7 cellular contexts compared by ENCODE assay signal in the genomic region with DNA sequence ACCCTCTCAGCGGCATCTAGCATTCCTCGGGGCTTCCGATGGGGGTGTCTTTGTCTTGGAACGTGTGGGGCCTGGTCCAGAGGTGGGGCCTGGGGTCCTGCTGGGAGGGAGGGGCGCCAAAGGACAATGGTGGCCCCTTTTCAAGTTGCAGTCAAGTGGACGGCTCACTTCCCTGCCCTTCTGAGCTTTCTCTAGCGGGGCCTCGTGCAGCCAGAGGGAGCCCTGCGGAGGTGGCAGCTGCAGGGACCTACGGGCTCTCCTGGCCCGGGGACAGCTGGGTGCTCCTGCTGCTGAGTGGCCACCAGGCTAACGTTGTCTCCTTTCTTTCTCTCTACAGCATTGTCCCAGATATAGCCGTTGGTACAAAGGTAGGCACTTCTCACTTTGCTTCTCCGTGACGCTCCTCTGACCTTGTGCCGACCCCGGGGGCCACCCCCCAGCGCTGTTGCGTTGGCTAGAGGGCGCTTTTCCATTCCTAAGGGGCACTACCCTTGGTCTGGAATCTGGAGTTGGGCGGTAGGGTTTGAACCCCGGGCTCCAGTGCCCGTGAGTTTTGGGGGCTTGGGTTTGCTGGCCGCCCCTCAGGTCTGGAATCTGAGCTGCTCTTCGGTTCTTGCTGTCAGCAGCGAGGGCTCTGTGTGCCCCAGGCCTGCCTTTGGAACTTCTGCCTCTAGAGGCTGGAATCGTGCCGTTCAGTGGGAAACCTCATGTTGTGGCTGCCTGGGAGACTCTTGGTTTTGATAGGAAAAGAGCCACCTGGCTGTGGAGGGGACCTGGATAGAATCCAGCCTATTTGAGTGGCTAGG. TPM values are rescaled to one million over a fixed set of nuclear protein-coding genes. Genes with fewer than 3 reads are reported as not detected.
A peak's percentile ranks its signal among the peaks of the same experiment; 100 is the strongest.
DNase-seq lines count a peak whose midpoint lies in the region; ATAC-seq lines count a peak whose summit lies in the region.
"Had no signal": no experiment of that assay in that cellular context is flagged by ENCODE, and none has a peak within 500 bp of the region (broad histone marks: within the 10 kb centered on the region; RNA-seq: fewer than 3 reads in every experiment).

No MANE protein-coding gene starts in this region.

- H3K4me3 Mint-ChIP-seq in activated naive CD8-positive, alpha-beta T cell treated with anti-CD3 and anti-CD28 coated beads for 36 hours = peak overlapping the region; percentile 90

- H3K36me3 Mint-ChIP-seq in activated naive CD8-positive, alpha-beta T cell treated with anti-CD3 and anti-CD28 coated beads for 36 hours = peaks cover 48% of the 10 kb centered on the region

- no peak for ATAC-seq in activated CD4-positive, CD25-positive, alpha-beta regulatory T cell treated with anti-CD3 and anti-CD28 coated beads, Interleukin-2, amount 50 U/mL, for 24 hours

- no peaks in the 10 kb centered on the region for H3K27me3 Mint-ChIP-seq in activated naive CD8-positive, alpha-beta T cell treated with anti-CD3 and anti-CD28 coated beads for 36 hours

- no peaks in the 10 kb centered on the region for H3K27me3 ChIP-seq in mononuclear cell (ENCODE audit: insufficient read depth, low read length)

- H3K4me1 Mint-ChIP-seq in activated naive CD8-positive, alpha-beta T cell treated with anti-CD3 and anti-CD28 coated beads for 36 hours = peaks cover 30% of the 10 kb centered on the region

- H3K4me1 ChIP-seq in mononuclear cell (ENCODE audit: insufficient read depth, low read length) = peaks cover 57% of the 10 kb centered on the region

- H3K9me3 ChIP-seq in mononuclear cell (ENCODE audit: low read depth, low read length) = no peaks in the 10 kb centered on the region

- H3K4me3 ChIP-seq in mononuclear cell (ENCODE audit: low read length) = peak overlapping the region; percentile 78

- DNase-seq in NCI-H2107 treated with DMSO at 0.1 percent for 48 hours (lab: John Stamatoyannopoulos, UW; ENCODE audit: unreplicated experiment) = peak; percentile 22
- DNase-seq in NCI-H2107 (lab: John Stamatoyannopoulos, UW) = no peak
- DNase-seq in activated naive CD8-positive, alpha-beta T cell treated with anti-CD3 and anti-CD28 coated beads for 36 hours = no peak
- DNase-seq in middle frontal gyrus (ENCODE audit: extremely low spot score, low spot score) = no peak

- H3K9me3 Mint-ChIP-seq in activated naive CD8-positive, alpha-beta T cell treated with anti-CD3 and anti-CD28 coated beads for 36 hours = no peaks in the 10 kb centered on the region

- H3K27ac Mint-ChIP-seq in activated naive CD8-positive, alpha-beta T cell treated with anti-CD3 and anti-CD28 coated beads for 36 hours = peak overlapping the region; percentile 90

RNA-seq across cellular contexts. Expression of a gene that starts 2.0 kb away (rescaled TPM):
- 100 to 1,000 TPM; 799 to 818 TPM for total RNA-seq in activated naive CD8-positive, alpha-beta T cell treated with anti-CD3 and anti-CD28 coated beads for 36 hours
- 109 TPM for total RNA-seq in mononuclear cell

RNA-seq across cellular contexts. Expression of a gene that starts 22.5 kb away (rescaled TPM):
- not detected for total RNA-seq in activated naive CD8-positive, alpha-beta T cell treated with anti-CD3 and anti-CD28 coated beads for 36 hours
- not detected for total RNA-seq in mononuclear cell

RNA-seq across cellular contexts. Expression of a gene that starts 28.4 kb away (rescaled TPM):
- total RNA-seq in activated naive CD8-positive, alpha-beta T cell treated with anti-CD3 and anti-CD28 coated beads for 36 hours = not detected
- 0.31 TPM for total RNA-seq in mononuclear cell
- total RNA-seq: renal cortical epithelial cell had no signal

RNA-seq across cellular contexts. Expression of a gene that starts 41.5 kb away (rescaled TPM):
- total RNA-seq in activated naive CD8-positive, alpha-beta T cell treated with anti-CD3 and anti-CD28 coated beads for 36 hours = not detected
- 0.31 TPM for total RNA-seq in mononuclear cell
- total RNA-seq: renal cortical epithelial cell had no signal

RNA-seq across cellular contexts. Expression of a gene that starts 48.4 kb away (rescaled TPM):
- under 1 TPM in 1 of 2 experiments, not detected in 1; 0.10 TPM for total RNA-seq in activated naive CD8-positive, alpha-beta T cell treated with anti-CD3 and anti-CD28 coated beads for 36 hours
- total RNA-seq in mononuclear cell = not detected
